18 cellular contexts compared by ENCODE assay signal in the genomic region with DNA sequence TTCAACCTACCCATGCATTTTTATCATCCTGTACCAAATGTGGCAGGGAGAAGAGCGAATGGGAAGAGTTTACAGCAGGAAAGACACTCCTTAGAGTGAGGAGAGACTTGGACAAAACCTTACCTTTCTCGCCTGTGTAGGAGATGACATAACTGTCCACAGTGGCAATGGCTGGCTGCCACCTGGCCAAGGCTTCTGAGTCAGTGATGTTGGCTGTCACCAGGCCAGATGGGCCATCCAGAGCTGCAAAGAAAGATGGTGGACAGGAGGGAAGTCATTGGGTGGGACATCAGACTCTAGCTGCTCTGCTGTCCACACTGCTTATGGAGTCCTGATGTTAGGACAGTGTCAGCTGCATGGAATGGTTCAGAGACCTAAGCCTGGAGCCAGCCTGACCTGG.
"Had no signal": no experiment of that assay in that cellular context is flagged by ENCODE, and none has a peak within 500 bp of the region (broad histone marks: within the 10 kb centered on the region; RNA-seq: fewer than 3 reads in every experiment).

No MANE protein-coding gene starts in this region.

- H3K27ac Mint-ChIP-seq: activated CD8-positive, alpha-beta T cell treated with anti-CD3 and anti-CD28 coated beads, Interleukin-2, amount 10 ng/mL, durations not matched to agents 7 days and 5 days had no signal

- H2AFZ ChIP-seq: parathyroid adenoma had no signal

- H3K9me3 Mint-ChIP-seq: neural crest cell had no signal

- H3K79me2 ChIP-seq: parathyroid adenoma had no signal

- H3K9ac ChIP-seq: parathyroid adenoma had no signal

- H3K36me3 ChIP-seq: adrenal gland, brain microvascular endothelial cell, upper lobe of left lung had no signal

- H3K4me1 ChIP-seq: adrenal gland, parathyroid adenoma had no signal

- H3K27me3 ChIP-seq: adrenal gland, brain microvascular endothelial cell, dorsolateral prefrontal cortex, upper lobe of left lung had no signal

- H3K27ac ChIP-seq: adrenal gland, brain microvascular endothelial cell, left lung, parathyroid adenoma, SK-N-MC, skin epidermis, upper lobe of left lung, WERI-Rb-1 had no signal

- DNase-seq: activated CD4-positive, alpha-beta T cell treated with anti-CD3 and anti-CD28 coated beads for 4 hours; activated CD8-positive, alpha-beta memory T cell treated with anti-CD3 and anti-CD28 coated beads, Interleukin-2, amount 50 U/mL, for 48 hours; activated CD8-positive, alpha-beta T cell treated with anti-CD3 and anti-CD28 coated beads, Interleukin-2, amount 10 ng/mL, durations not matched to agents 7 days and 5 days; activated naive CD4-positive, alpha-beta T cell treated with anti-CD3 and anti-CD28 coated beads, Interleukin-2, amount 50 U/mL, for 16 hours; adrenal gland; brain microvascular endothelial cell; dorsolateral prefrontal cortex; islet precursor cell; left lung; mesendoderm; retina; T-helper 1 cell; upper lobe of left lung; WERI-Rb-1 had no signal

- H3K4me3 Mint-ChIP-seq: activated CD8-positive, alpha-beta T cell treated with anti-CD3 and anti-CD28 coated beads, Interleukin-2, amount 10 ng/mL, durations not matched to agents 7 days and 5 days; neural crest cell had no signal

- H3K4me3 ChIP-seq: adrenal gland, dorsolateral prefrontal cortex, left lung, SK-N-MC, skin epidermis, upper lobe of left lung had no signal

- H3K9me3 ChIP-seq: adrenal gland, left lung, upper lobe of left lung had no signal
